ENCODE assay signal across 17 cellular contexts in the genomic region with DNA sequence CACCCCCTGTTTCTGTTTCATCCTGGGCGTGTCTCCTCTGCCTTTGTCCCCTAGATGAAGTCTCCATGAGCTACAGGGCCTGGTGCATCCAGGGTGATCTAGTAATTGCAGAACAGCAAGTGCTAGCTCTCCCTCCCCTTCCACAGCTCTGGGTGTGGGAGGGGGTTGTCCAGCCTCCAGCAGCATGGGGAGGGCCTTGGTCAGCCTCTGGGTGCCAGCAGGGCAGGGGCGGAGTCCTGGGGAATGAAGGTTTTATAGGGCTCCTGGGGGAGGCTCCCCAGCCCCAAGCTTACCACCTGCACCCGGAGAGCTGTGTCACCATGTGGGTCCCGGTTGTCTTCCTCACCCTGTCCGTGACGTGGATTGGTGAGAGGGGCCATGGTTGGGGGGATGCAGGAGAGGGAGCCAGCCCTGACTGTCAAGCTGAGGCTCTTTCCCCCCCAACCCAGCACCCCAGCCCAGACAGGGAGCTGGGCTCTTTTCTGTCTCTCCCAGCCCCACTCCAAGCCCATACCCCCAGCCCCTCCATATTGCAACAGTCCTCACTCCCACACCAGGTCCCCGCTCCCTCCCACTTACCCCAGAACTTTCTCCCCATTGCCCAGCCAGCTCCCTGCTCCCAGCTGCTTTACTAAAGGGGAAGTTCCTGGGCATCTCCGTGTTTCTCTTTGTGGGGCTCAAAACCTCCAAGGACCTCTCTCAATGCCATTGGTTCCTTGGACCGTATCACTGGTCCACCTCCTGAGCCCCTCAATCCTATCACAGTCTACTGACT. TPM values are rescaled to one million over a fixed set of nuclear protein-coding genes. Genes with fewer than 3 reads are reported as not detected.
DNase-seq lines count a peak whose midpoint lies in the region; ATAC-seq and TF ChIP-seq lines count a peak whose summit lies in the region.
"Had no signal": no experiment of that assay in that cellular context is flagged by ENCODE, and none has a peak within 500 bp of the region (broad histone marks: within the 10 kb centered on the region; RNA-seq: fewer than 3 reads in every experiment).

A gene (plus strand): TSS at position 280 of the 775 bp plus-strand sequence. CDS start 41 bp downstream, at position 321.

- peak within 1 kb of the TSS; percentile 100 for H3K27ac ChIP-seq in C4-2B
- H3K27ac ChIP-seq in prostate gland: peak within 1 kb of the TSS; percentile 97 to 98
- H3K27ac ChIP-seq in stomach: no peak within 1 kb of the TSS
- H3K27ac ChIP-seq: A549 had no signal

- H3K27me3 ChIP-seq in prostate gland (replicated peaks; ENCODE audit: insufficient read depth) (no peaks in the 10 kb centered on the region), stomach (peaks cover 0 to 83% (median 20%) of the 10 kb centered on the region in 3 donors)

- peak; percentile 81 for DNase-seq in LNCaP clone FGC (ENCODE audit: low read depth)
- DNase-seq in prostate gland (ENCODE audit: low spot score): peak; percentile 80
- DNase-seq in NCI-H187 (lab: John Stamatoyannopoulos, UW): no peak
- DNase-seq in NCI-H2171 (lab: John Stamatoyannopoulos, UW): no peak
- DNase-seq in stomach: no peak
- DNase-seq: CD4-positive, CD25-positive, alpha-beta regulatory T cell; DMS53; GOT3 had no signal

- intact Hi-C loops in prostate gland (cut with DNase I) (no loop called here), stomach (cut with DNase I; ENCODE audit: low total_unique reads) (no loop called here)

- WGBS in prostate gland: 46% methylated on average over 9 of the region's 9 CpGs
- WGBS in stomach, 5 donors: 48 to 71% (median 56%) methylated on average over 5 to 9 of the region's 9 CpGs

- peak; percentile 12 for ATAC-seq in esophagus mucosa
- ATAC-seq: A549, GM12878 had no signal

- H3K4me1 ChIP-seq in prostate gland (replicated peaks) (no peaks in the 10 kb centered on the region), stomach (no peaks in the 10 kb centered on the region)
- H3K4me1 ChIP-seq: A549, HAP-1 had no signal

- TF ChIP-seq CTCF in C4-2B (conservative IDR thresholded peaks at IDR 0.05) (no peak), LNCaP clone FGC (IDR thresholded peaks at IDR 0.05; ENCODE audit: control insufficient read depth, extremely low read depth, insufficient read depth) (no peak), prostate gland (IDR thresholded peaks at IDR 0.05) (no peak), stomach (IDR thresholded peaks at IDR 0.05) (no peak)

- TF ChIP-seq POLR2A in prostate gland (IDR thresholded peaks at IDR 0.05) (no peak), stomach (IDR thresholded peaks at IDR 0.05) (no peak)

- no peaks in the 10 kb centered on the region for H3K9me3 ChIP-seq in prostate gland
- no peaks in the 10 kb centered on the region for H3K9me3 ChIP-seq in stomach
- H3K9me3 ChIP-seq: HAP-1 had no signal

- H3K4me3 ChIP-seq in LNCaP clone FGC (ENCODE audit: low read depth, low read length): peak within 1 kb of the TSS; percentile 66
- peak within 1 kb of the TSS; percentile 54 to 61 for H3K4me3 ChIP-seq in prostate gland
- H3K4me3 ChIP-seq in stomach: no peak within 1 kb of the TSS
- H3K4me3 ChIP-seq: A549, GM12878, HAP-1 had no signal

- TF ChIP-seq EP300 in stomach (IDR thresholded peaks at IDR 0.05): no peak

- peaks cover 0 to 10% of the 10 kb centered on the region in 2 donors for H3K36me3 ChIP-seq in prostate gland
- H3K36me3 ChIP-seq in stomach: no peaks in the 10 kb centered on the region
- H3K36me3 ChIP-seq: HAP-1 had no signal

RNA-seq across cellular contexts. Expression of the gene that starts here (rescaled TPM):
- total RNA-seq in esophagus mucosa (not detected), prostate gland (over 10,000 TPM in 1 of 2 donors, 1,000 to 10,000 TPM in 1; 7,620 to 35,247 TPM), stomach (100 to 1,000 TPM in 1 of 5 donors, 10 to 100 TPM in 1, not detected in 3; 46.9 to 134 TPM)
- not detected for polyA plus RNA-seq in stomach
- total RNA-seq: CD4-positive, CD25-positive, alpha-beta regulatory T cell; Daoy; GM12878; HT-29 had no signal
- polyA plus RNA-seq: A549; BJ; CD4-positive, CD25-positive, alpha-beta regulatory T cell; IgD-negative memory B cell had no signal

Comparison
In these comparisons a context has a peak if more than half of its experiments do, and no peak if none do; other contexts are left out.
1. RNA of the gene that starts here (total RNA-seq): 7,620 to 35,247 TPM in prostate gland; 46.9 to 134 TPM in stomach and not detected in esophagus mucosa (single experiment); every median in the first group is over 10 times any median in the second.
2. Peak in ATAC-seq in esophagus mucosa; RNA of the gene not detected or under 1 TPM.
3. H3K27ac ChIP-seq: peak in C4-2B (single experiment) and prostate gland (2 of 2); none in stomach (0 of 5).
4. DNase-seq: peak in LNCaP clone FGC (single experiment) and prostate gland (single experiment); none in NCI-H187 (0 of 2), NCI-H2171 (single experiment) and stomach (single experiment).
5. H3K4me3 ChIP-seq: peak in LNCaP clone FGC (single experiment) and prostate gland (2 of 2); none in stomach (0 of 4).